ENCODE assay signal across 21 cellular contexts in the genomic region with DNA sequence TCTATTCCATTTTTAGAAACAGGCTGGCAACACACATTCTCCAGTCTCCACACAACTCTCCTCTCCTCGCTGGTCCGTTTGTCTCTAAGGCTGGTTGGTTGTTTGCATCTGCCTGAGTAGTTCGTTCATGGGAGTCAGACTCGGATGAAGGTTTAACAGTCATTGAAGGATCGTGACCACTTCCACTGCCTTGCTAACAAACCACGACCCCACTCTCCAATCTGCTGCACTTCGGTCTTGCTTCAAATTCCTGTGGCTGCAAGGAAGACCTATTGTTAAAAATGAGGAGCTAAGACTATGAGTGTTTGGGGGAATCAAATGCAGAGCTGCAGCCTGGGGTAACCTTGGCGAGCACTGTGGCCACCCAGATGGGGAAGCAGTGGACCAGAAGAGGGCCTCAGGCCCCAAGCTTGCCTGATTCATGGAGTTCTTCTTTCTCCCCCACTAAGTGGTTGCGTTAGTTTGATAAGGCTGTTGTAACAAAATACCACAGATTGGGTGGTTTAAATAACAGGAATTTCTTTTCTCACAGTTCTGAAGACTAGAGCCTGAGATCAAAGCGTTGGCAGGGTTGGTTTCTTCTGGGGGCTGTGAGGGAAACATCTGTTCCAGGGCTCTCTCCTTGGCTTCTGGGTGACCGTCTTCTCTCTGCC.
A peak's percentile ranks its signal among the peaks of the same experiment; 100 is the strongest.
DNase-seq lines count a peak whose midpoint lies in the region; ATAC-seq, FAIRE-seq and TF ChIP-seq lines count a peak whose summit lies in the region.
"Had no signal": no experiment of that assay in that cellular context is flagged by ENCODE, and none has a peak within 500 bp of the region (broad histone marks: within the 10 kb centered on the region; RNA-seq: fewer than 3 reads in every experiment).

No MANE protein-coding gene starts in this region.

- peaks cover 2% of the 10 kb centered on the region for H3K4me1 Mint-ChIP-seq in neural progenitor cell

- TF ChIP-seq POLR2A in right lobe of liver (IDR thresholded peaks at IDR 0.05) (no peak), HepG2 (IDR thresholded peaks at IDR 0.05; ENCODE audit: insufficient read depth in 1 of 2, low read depth in 2 of 2, low read length in 2 of 2) (no peak)

- H3K9me3 Mint-ChIP-seq in neural progenitor cell: peaks cover 7% of the 10 kb centered on the region
- H3K9me3 Mint-ChIP-seq: activated CD4-positive, alpha-beta memory T cell treated with anti-CD3 and anti-CD28 coated beads for 36 hours had no signal

- POLR2A ChIA-PET in HepG2 (lab: Yijun Ruan, JAX): no interaction called here

- WGBS in right lobe of liver (ENCODE audit: insufficient coverage, low coverage, low lambda C conversion rate, missing lambda C conversion rate): 40% methylated on average over 11 of the region's 11 CpGs
- 9% methylated on average over 11 of the region's 11 CpGs for WGBS in HepG2 (ENCODE audit: low lambda C conversion rate)

- H3F3A ChIP-seq in neural progenitor cell (ENCODE audit: low read depth): no peaks in the 10 kb centered on the region

- TF ChIP-seq RAD21 in HepG2 (CRISPR knock-in tag; IDR thresholded peaks at IDR 0.05): no peak

- no TSS peak for BruUV-seq in HepG2 (replicated peaks; lab: Mats Ljungman, UMichigan)

- H3K27ac ChIP-seq in right lobe of liver (no peak overlapping the region), HepG2 (ENCODE audit: extremely low read length, insufficient read depth, low read length) (no peak overlapping the region), lower lobe of right lung (no peak overlapping the region), neural progenitor cell (no peak overlapping the region)
- H3K27ac ChIP-seq: heart right ventricle had no signal

- ATAC-seq in right lobe of liver: peak in 3 of 4 donors; percentile 50 to 63 (median 51)
- no peak for ATAC-seq in HepG2
- peak; percentile 59 to 81 for ATAC-seq in lower lobe of right lung
- no peak for ATAC-seq in HG02852 (IDR thresholded peaks at IDR 0.05; ENCODE audit: unreplicated experiment)
- ATAC-seq: activated T-cell treated with anti-CD3 and anti-CD28 coated beads, Interleukin-2, amount 50 U/mL, for 4 hours; CD8-positive, alpha-beta T cell; K562 had no signal

- in situ Hi-C loops in HepG2 (cut with HindIII; ENCODE audit: extremely low pct_ligation_motif_present, low pct_unique_long_range_greater_than_20kb): no loop called here

- no peaks in the 10 kb centered on the region for H3K9me3 ChIP-seq in right lobe of liver
- no peaks in the 10 kb centered on the region; the same call in 1 of the 2 replicates for H3K9me3 ChIP-seq in HepG2 (ENCODE audit: low read length)
- peaks cover 9% of the 10 kb centered on the region for H3K9me3 ChIP-seq in lower lobe of right lung
- no peaks in the 10 kb centered on the region for H3K9me3 ChIP-seq in neural progenitor cell (ENCODE audit: low read depth)
- H3K9me3 ChIP-seq: mucosa of descending colon, SK-N-SH had no signal

- H3K36me3 ChIP-seq in right lobe of liver (no peaks in the 10 kb centered on the region), HepG2 (replicated peaks in 1 of 2; ENCODE audit: control insufficient read depth in 1 of 2, insufficient read depth in 2 of 2, low read length in 2 of 2) (no peaks in the 10 kb centered on the region), lower lobe of right lung (no peaks in the 10 kb centered on the region), neural progenitor cell (no peaks in the 10 kb centered on the region)
- H3K36me3 ChIP-seq: heart right ventricle had no signal

- no peak overlapping the region for H3K4me3 Mint-ChIP-seq in neural progenitor cell
- H3K4me3 Mint-ChIP-seq: activated CD4-positive, alpha-beta memory T cell treated with anti-CD3 and anti-CD28 coated beads for 36 hours; activated naive CD8-positive, alpha-beta T cell; activated T-cell treated with anti-CD3 and anti-CD28 coated beads, Interleukin-2, amount 50 U/mL, for 4 hours; CD8-positive, alpha-beta T cell had no signal

- no peak for FAIRE-seq in HepG2 (lab: Jason Lieb, UNC)
- FAIRE-seq: A204.1, K562 had no signal

- CTCF ChIA-PET in HepG2 (lab: Yijun Ruan, JAX; ENCODE audit: low intra/inter-chr PET ratio, low total read pairs): no interaction called here

- peak in 1 of 3 donors; percentile 32 for DNase-seq in right lobe of liver
- no peak for DNase-seq in HepG2 (ENCODE audit: low spot score)
- DNase-seq in SKM-1 treated with dmso at 0.1 percent for 144 hours (lab: John Stamatoyannopoulos, UW; ENCODE audit: unreplicated experiment): peak; percentile 82
- DNase-seq in lower lobe of right lung: no peak
- no peak for DNase-seq in neural progenitor cell (ENCODE audit: low spot score)
- DNase-seq in NCI-H128 (lab: John Stamatoyannopoulos, UW; ENCODE audit: unreplicated experiment): no peak
- no peak for DNase-seq in SK-N-DZ (ENCODE audit: low spot score)
- DNase-seq: activated CD4-positive, alpha-beta memory T cell treated with anti-CD3 and anti-CD28 coated beads for 36 hours; activated T-cell treated with anti-CD3 and anti-CD28 coated beads, Interleukin-2, amount 50 U/mL, for 4 hours; CD8-positive, alpha-beta T cell; effector CD4-positive, alpha-beta T cell; heart right ventricle; mucosa of descending colon; NCI-H146; NCI-H345; SK-N-SH; stimulated activated naive CD4-positive, alpha-beta T cell treated with Interleukin-2 at 50 U/mL for 16 hours had no signal

- TF ChIP-seq CTCF in right lobe of liver (IDR thresholded peaks at IDR 0.05) (no peak), HepG2 (CRISPR knock-in tag; IDR thresholded peaks at IDR 0.05) (no peak), lower lobe of right lung (IDR thresholded peaks at IDR 0.05) (no peak), neural progenitor cell (IDR thresholded peaks at IDR 0.05) (no peak)

- H3K27me3 Mint-ChIP-seq in neural progenitor cell (ENCODE audit: insufficient read depth, low read depth): peaks cover 8% of the 10 kb centered on the region
- H3K27me3 Mint-ChIP-seq: activated CD4-positive, alpha-beta memory T cell treated with anti-CD3 and anti-CD28 coated beads for 36 hours had no signal

- H3K27ac Mint-ChIP-seq in neural progenitor cell: no peak overlapping the region
- H3K27ac Mint-ChIP-seq: activated CD4-positive, alpha-beta memory T cell treated with anti-CD3 and anti-CD28 coated beads for 36 hours; activated naive CD8-positive, alpha-beta T cell; CD8-positive, alpha-beta T cell had no signal

- H3K36me3 Mint-ChIP-seq in neural progenitor cell: no peaks in the 10 kb centered on the region
- H3K36me3 Mint-ChIP-seq: activated CD4-positive, alpha-beta memory T cell treated with anti-CD3 and anti-CD28 coated beads for 36 hours; CD8-positive, alpha-beta T cell had no signal

- H3K4me1 ChIP-seq in right lobe of liver: no peaks in the 10 kb centered on the region
- no peaks in the 10 kb centered on the region for H3K4me1 ChIP-seq in HepG2 (ENCODE audit: insufficient read depth, low read length)
- H3K4me1 ChIP-seq in lower lobe of right lung: peaks cover 8% of the 10 kb centered on the region
- no peaks in the 10 kb centered on the region for H3K4me1 ChIP-seq in neural progenitor cell

- no peaks in the 10 kb centered on the region for H3K79me2 ChIP-seq in HepG2 (ENCODE audit: insufficient read depth, low read length)
- H3K79me2 ChIP-seq in neural progenitor cell (ENCODE audit: low read depth): no peaks in the 10 kb centered on the region

- H3K4me2 ChIP-seq in HepG2 (ENCODE audit: low read depth, low read length) (no peak overlapping the region), neural progenitor cell (no peak overlapping the region)
- H3K4me2 ChIP-seq: SK-N-SH had no signal

- H3K9ac ChIP-seq in HepG2 (ENCODE audit: insufficient read depth, low read depth, low read length) (no peak overlapping the region), neural progenitor cell (no peak overlapping the region)
- H3K9ac ChIP-seq: SK-N-SH had no signal

- intact Hi-C loops in right lobe of liver (cut with DNase I): no loop called here
- intact Hi-C loops in HepG2 (cut with micrococcal nuclease; ENCODE audit: unreplicated experiment): no loop called here
- intact Hi-C loops in lower lobe of right lung (cut with DNase I): no loop called here

- H3K27me3 ChIP-seq in right lobe of liver: no peaks in the 10 kb centered on the region
- H3K27me3 ChIP-seq in HepG2 (ENCODE audit: control insufficient read depth in 1 of 2, insufficient read depth in 2 of 2, low read length in 2 of 2): peaks cover 4 to 13% of the 10 kb centered on the region in 2 experiments; a peak in 2 of 5 replicates
- H3K27me3 ChIP-seq in lower lobe of right lung (ENCODE audit: low read depth): no peaks in the 10 kb centered on the region
- no peaks in the 10 kb centered on the region for H3K27me3 ChIP-seq in neural progenitor cell
- H3K27me3 ChIP-seq: heart right ventricle had no signal

- H2AFZ ChIP-seq in HepG2 (ENCODE audit: low read length) (no peak overlapping the region), neural progenitor cell (replicated peaks) (no peak overlapping the region)

- H4K20me1 ChIP-seq in HepG2 (ENCODE audit: insufficient read depth, low read length): no peaks in the 10 kb centered on the region
- no peaks in the 10 kb centered on the region for H4K20me1 ChIP-seq in neural progenitor cell (ENCODE audit: low read depth)

- TF ChIP-seq EP300 in HepG2 (IDR thresholded peaks at IDR 0.05; ENCODE audit: low read depth in 2 of 2, low read length in 2 of 2) (no peak), HepG2 (CRISPR knock-in tag; IDR thresholded peaks at IDR 0.05; ENCODE audit: borderline replicate concordance) (no peak)

- H3K4me3 ChIP-seq in right lobe of liver (no peak overlapping the region), HepG2 (replicated peaks in 1 of 3; ENCODE audit: insufficient read depth in 1 of 3, low read depth in 2 of 3, low read length in 3 of 3) (no peak overlapping the region), lower lobe of right lung (no peak overlapping the region), neural progenitor cell (no peak overlapping the region)
- H3K4me3 ChIP-seq: heart right ventricle, K562, mucosa of descending colon had no signal

TF ChIP-seq in HepG2, 621 proteins besides CTCF, POLR2A, EP300 and RAD21:
- TF ChIP-seq ATF7 (IDR thresholded peaks at IDR 0.05) (no peak), ATF7 (CRISPR knock-in tag; IDR thresholded peaks at IDR 0.05) (no peak)
TF ChIP-seq in HepG2: peak in this region for 0.

Comparison
In these comparisons a context has a peak if more than half of its experiments do, and no peak if none do; other contexts are left out.
1. ATAC-seq: peak in right lobe of liver (3 of 4) and lower lobe of right lung (2 of 2); none in HepG2 (single experiment) and HG02852 (single experiment).